19 cellular contexts compared by ENCODE assay signal in the genomic region with DNA sequence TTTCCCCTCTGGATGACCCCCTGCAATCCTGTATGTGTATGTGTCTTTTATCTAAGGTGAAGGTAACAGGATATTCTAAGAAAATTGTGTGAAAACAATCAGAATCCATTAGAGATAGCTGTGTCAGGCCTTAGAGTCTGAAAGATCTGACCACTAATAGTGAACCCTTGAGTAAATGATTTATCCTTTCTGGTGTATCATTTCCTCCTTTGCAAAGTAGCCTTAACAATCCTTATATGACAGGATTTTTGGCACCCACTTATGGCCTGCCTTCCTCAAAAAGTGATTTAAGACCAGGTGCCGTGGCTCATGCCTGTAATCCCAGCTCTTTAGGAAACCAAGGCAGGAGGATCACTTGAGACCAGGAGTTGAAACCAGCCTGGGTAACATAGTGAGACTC.
DNase-seq lines count a peak whose midpoint lies in the region; ATAC-seq and TF ChIP-seq lines count a peak whose summit lies in the region.
"Had no signal": no experiment of that assay in that cellular context is flagged by ENCODE, and none has a peak within 500 bp of the region (broad histone marks: within the 10 kb centered on the region; RNA-seq: fewer than 3 reads in every experiment).

No MANE protein-coding gene starts in this region.

- TF ChIP-seq EP300 in tibial nerve (IDR thresholded peaks at IDR 0.05) = no peak

- no peaks in the 10 kb centered on the region for H3K9me3 Mint-ChIP-seq in CD4-positive, alpha-beta T cell
- H3K9me3 Mint-ChIP-seq: T-helper 2 cell treated with Interferon-gamma antibody and Interleukin-4, amounts not matched to agents 5 μg/mL and 100 μg/mL, for 36 hours had no signal

- intact Hi-C loops in CD4-positive, alpha-beta T cell (cut with DNase I, micrococcal nuclease) = no loop called here

- 96% methylated on average over 1 of the region's 1 CpG for WGBS in tibial nerve, 2 donors

- H3K27ac Mint-ChIP-seq in CD4-positive, alpha-beta T cell = peak overlapping the region; percentile 45
- H3K27ac Mint-ChIP-seq: T-helper 2 cell treated with Interferon-gamma antibody and Interleukin-4, amounts not matched to agents 5 μg/mL and 100 μg/mL, for 36 hours had no signal

- CTCF ChIA-PET in CD4-positive, alpha-beta T cell (lab: Charles Lee) = no interaction called here

- peaks cover 0 to 4% (median 0%) of the 10 kb centered on the region in 4 donors for H3K4me1 ChIP-seq in tibial nerve
- H3K4me1 ChIP-seq: left lung, right lobe of liver, SJCRH30 had no signal

- H3K4me3 Mint-ChIP-seq in CD4-positive, alpha-beta T cell = no peak overlapping the region
- H3K4me3 Mint-ChIP-seq: T-helper 2 cell treated with Interferon-gamma antibody and Interleukin-4, amounts not matched to agents 5 μg/mL and 100 μg/mL, for 36 hours had no signal

- TF ChIP-seq POLR2A in tibial nerve (IDR thresholded peaks at IDR 0.05) = no peak

- no peaks in the 10 kb centered on the region for H3K27me3 Mint-ChIP-seq in CD4-positive, alpha-beta T cell

- H3K36me3 Mint-ChIP-seq in CD4-positive, alpha-beta T cell (ENCODE audit: low read depth) = peaks cover 32% of the 10 kb centered on the region

- no peak overlapping the region for H3K27ac ChIP-seq in CD4-positive, alpha-beta T cell (ENCODE audit: low read depth, low read length)
- no peak overlapping the region for H3K27ac ChIP-seq in tibial nerve
- H3K27ac ChIP-seq: left lung, right lobe of liver, SJCRH30, stomach had no signal

- peaks cover 0 to 8% (median 0%) of the 10 kb centered on the region in 3 donors for H3K36me3 ChIP-seq in tibial nerve
- H3K36me3 ChIP-seq: right lobe of liver, SJCRH30 had no signal

- ATAC-seq in CD4-positive, alpha-beta T cell (ENCODE audit: poor library complexity) = no peak
- ATAC-seq in GM19438 (IDR thresholded peaks at IDR 0.05; ENCODE audit: low read depth, unreplicated experiment) (peak; percentile 93), HG03108 (IDR thresholded peaks at IDR 0.05; ENCODE audit: unreplicated experiment) (peak; percentile 80), HG02885 (IDR thresholded peaks at IDR 0.05; ENCODE audit: poor library complexity, unreplicated experiment) (no peak)
- ATAC-seq: left lung, right lobe of liver had no signal

- DNase-seq in CD4-positive, alpha-beta T cell = no peak
- DNase-seq in glomerular visceral epithelial cell (ENCODE audit: extremely low spot score) (peak; percentile 63), tibial nerve (ENCODE audit: low spot score in 2 of 2) (no peak), islet precursor cell (no peak), GOT3 (lab: John Stamatoyannopoulos, UW) (no peak)
- DNase-seq: activated CD8-positive, alpha-beta memory T cell treated with anti-CD3 and anti-CD28 coated beads, Interleukin-2, amount 50 U/mL, for 4 hours; activated naive CD4-positive, alpha-beta T cell; hypothalamus; KBM-7; left lung; NCI-H526 treated with DMSO at 0.1 percent for 48 hours; occipital lobe; right lobe of liver; SJCRH30; stomach had no signal

- peaks cover 38% of the 10 kb centered on the region for H3K4me1 Mint-ChIP-seq in CD4-positive, alpha-beta T cell (ENCODE audit: low read depth)

- POLR2A ChIA-PET in CD4-positive, alpha-beta T cell (lab: Charles Lee) = no interaction called here

- no peak overlapping the region for H3K4me3 ChIP-seq in tibial nerve
- H3K4me3 ChIP-seq: left lung, right lobe of liver, SJCRH30, stomach had no signal

- TF ChIP-seq CTCF in CD4-positive, alpha-beta T cell (IDR thresholded peaks at IDR 0.05) = no peak
- no peak for TF ChIP-seq CTCF in tibial nerve (IDR thresholded peaks at IDR 0.05)

- no peaks in the 10 kb centered on the region for H3K27me3 ChIP-seq in CD4-positive, alpha-beta T cell (ENCODE audit: control insufficient read depth, insufficient read depth, low read length)
- no peaks in the 10 kb centered on the region for H3K27me3 ChIP-seq in tibial nerve
- H3K27me3 ChIP-seq: left lung, right lobe of liver, SJCRH30, stomach had no signal

- H3K9me3 ChIP-seq in CD4-positive, alpha-beta T cell (ENCODE audit: control insufficient read depth, low read length) = no peaks in the 10 kb centered on the region
- H3K9me3 ChIP-seq in tibial nerve = no peaks in the 10 kb centered on the region
- H3K9me3 ChIP-seq: left lung, right lobe of liver, SJCRH30, stomach had no signal

Comparison
In these comparisons a context has a peak if more than half of its experiments do, and no peak if none do; other contexts are left out.
1. ATAC-seq: peak in GM19438 (single experiment) and HG03108 (single experiment); none in CD4-positive, alpha-beta T cell (single experiment) and HG02885 (single experiment).